ENCODE assay signal across 1 cellular context in the genomic region with DNA sequence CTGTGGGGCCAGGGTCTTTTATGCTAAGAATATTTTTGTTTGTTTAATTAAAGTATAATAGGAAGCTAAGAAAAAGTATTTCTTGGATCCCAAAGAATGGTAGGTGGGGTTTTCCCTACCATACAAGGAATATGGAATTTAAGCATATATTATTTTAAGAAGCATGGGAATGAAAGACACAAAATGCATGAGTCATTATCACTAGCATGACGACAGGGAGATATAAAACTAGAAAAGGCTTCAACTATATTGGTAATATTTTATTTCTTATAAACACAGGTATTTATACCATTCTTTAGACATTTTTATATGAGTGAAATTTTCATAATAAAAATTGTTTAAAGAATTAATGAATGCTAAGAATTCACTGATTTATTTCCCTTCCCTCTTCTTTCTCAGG.
TF ChIP-seq lines count a peak whose summit lies in the region.

No MANE protein-coding gene starts in this region.

TF ChIP-seq in K562, 482 proteins besides CTCF, POLR2A, EP300 and RAD21:
- TF ChIP-seq POLR2G (IDR thresholded peaks at IDR 0.05; ENCODE audit: low read depth, low read length) (no peak), HDAC1 (IDR thresholded peaks at IDR 0.05) (no peak), RBM22 (IDR thresholded peaks at IDR 0.05; ENCODE audit: low read depth, low read length, poor library complexity, severe bottlenecking) (no peak), NCOA4 (IDR thresholded peaks at IDR 0.05; ENCODE audit: partially characterized antibody) (no peak), ZNF316 (IDR thresholded peaks at IDR 0.05) (0 out of 2 replicates have a peak, but pooled peaks have one; percentile 4), NFE2 (IDR thresholded peaks at IDR 0.05; ENCODE audit: low read depth) (peak; percentile 59; the same call in 1 of the 2 replicates), MAFG (tag; conservative IDR thresholded peaks at IDR 0.05) (0 out of 2 replicates have a peak, but pooled peaks have one; percentile 9)
- TF ChIP-seq, protein P1, sequence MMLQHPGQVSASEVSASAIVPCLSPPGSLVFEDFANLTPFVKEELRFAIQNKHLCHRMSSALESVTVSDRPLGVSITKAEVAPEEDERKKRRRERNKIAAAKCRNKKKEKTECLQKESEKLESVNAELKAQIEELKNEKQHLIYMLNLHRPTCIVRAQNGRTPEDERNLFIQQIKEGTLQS (IDR thresholded peaks at IDR 0.05), result peak; percentile 69
- TF ChIP-seq, protein P1 (CRISPR knock-in tag; conservative IDR thresholded peaks at IDR 0.05), result no peak
- TF ChIP-seq, protein P2, sequence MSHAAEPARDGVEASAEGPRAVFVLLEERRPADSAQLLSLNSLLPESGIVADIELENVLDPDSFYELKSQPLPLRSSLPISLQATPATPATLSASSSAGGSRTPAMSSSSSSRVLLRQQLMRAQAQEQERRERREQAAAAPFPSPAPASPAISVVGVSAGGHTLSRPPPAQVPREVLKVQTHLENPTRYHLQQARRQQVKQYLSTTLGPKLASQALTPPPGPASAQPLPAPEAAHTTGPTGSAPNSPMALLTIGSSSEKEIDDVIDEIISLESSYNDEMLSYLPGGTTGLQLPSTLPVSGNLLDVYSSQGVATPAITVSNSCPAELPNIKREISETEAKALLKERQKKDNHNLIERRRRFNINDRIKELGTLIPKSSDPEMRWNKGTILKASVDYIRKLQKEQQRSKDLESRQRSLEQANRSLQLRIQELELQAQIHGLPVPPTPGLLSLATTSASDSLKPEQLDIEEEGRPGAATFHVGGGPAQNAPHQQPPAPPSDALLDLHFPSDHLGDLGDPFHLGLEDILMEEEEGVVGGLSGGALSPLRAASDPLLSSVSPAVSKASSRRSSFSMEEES (CRISPR knock-in tag; IDR thresholded peaks at IDR 0.05), result no peak
TF ChIP-seq in K562: peak in this region for 4.
